8 cellular contexts compared by ENCODE assay signal in genomic region chr12:92034858-92035401, GRCh38.
DNase-seq lines count a peak whose midpoint lies in the region; ATAC-seq lines count a peak whose summit lies in the region.

No MANE protein-coding gene starts in this region.

- DNase-seq in Right ventricle myocardium inferior (ENCODE audit: missing footprints) (no peak), cardiac septum (ENCODE audit: low spot score) (no peak), NCI-H187 treated with DMSO at 0.1 percent for 48 hours (lab: John Stamatoyannopoulos, UW) (peak; percentile 91)
- DNase-seq in activated CD4-positive, alpha-beta T cell treated with anti-CD3 and anti-CD28 coated beads for 36 hours: peak; percentile 55

- intact Hi-C loops in Right ventricle myocardium inferior (cut with DNase I): loop anchor here (5.0 kb wide), 2 partner anchors 107 to 207 kb away; no protein-coding TSS in a partner anchor
- intact Hi-C loops in cardiac septum (cut with DNase I): no loop called here
- intact Hi-C loops in activated CD4-positive, alpha-beta T cell treated with anti-CD3 and anti-CD28 coated beads for 36 hours (cut with DNase I, micrococcal nuclease): loop anchor here in 1 of 2 experiments (5.0 kb wide), 1 partner anchor 107 kb away; no protein-coding TSS in a partner anchor

- H3K4me3 ChIP-seq in duodenal mucosa (ENCODE audit: low read depth in 1 of 2, low read length in 2 of 2): peak overlapping the region; percentile 60 to 80
- H3K4me3 ChIP-seq in mucosa of stomach (ENCODE audit: low read length): peak overlapping the region; percentile 21
- H3K4me3 ChIP-seq in stomach smooth muscle (ENCODE audit: low read length in 2 of 2): peak overlapping the region; percentile 67 to 74

- H3K4me1 ChIP-seq in duodenal mucosa (ENCODE audit: control insufficient read depth in 1 of 2, insufficient read depth in 2 of 2, low read length in 2 of 2): peaks cover 16 to 17% of the 10 kb centered on the region in 2 donors
- peaks cover 35% of the 10 kb centered on the region for H3K4me1 ChIP-seq in mucosa of stomach (ENCODE audit: control insufficient read depth, insufficient read depth, low read length)
- H3K4me1 ChIP-seq in stomach smooth muscle (ENCODE audit: control insufficient read depth, insufficient read depth, low read length): peaks cover 10% of the 10 kb centered on the region

- peaks cover 4% of the 10 kb centered on the region for H3K9me3 Mint-ChIP-seq in activated CD4-positive, alpha-beta T cell treated with anti-CD3 and anti-CD28 coated beads for 36 hours (ENCODE audit: low read depth)

- H3K27ac Mint-ChIP-seq in activated CD4-positive, alpha-beta T cell treated with anti-CD3 and anti-CD28 coated beads for 36 hours: peak overlapping the region; percentile 92

- H3K27ac ChIP-seq in duodenal mucosa (ENCODE audit: low read depth, low read length) (no peak overlapping the region), stomach smooth muscle (ENCODE audit: low read length) (peak overlapping the region; percentile 19)

- H3K9me3 ChIP-seq in duodenal mucosa (ENCODE audit: control insufficient read depth in 1 of 2, low read length in 2 of 2) (no peaks in the 10 kb centered on the region), mucosa of stomach (ENCODE audit: control insufficient read depth, low read length) (no peaks in the 10 kb centered on the region), stomach smooth muscle (ENCODE audit: control insufficient read depth in 2 of 2, low read length in 2 of 2) (no peaks in the 10 kb centered on the region)

- H3K27me3 ChIP-seq in duodenal mucosa (ENCODE audit: control insufficient read depth in 1 of 2, insufficient read depth in 2 of 2, low read length in 2 of 2) (no peaks in the 10 kb centered on the region), mucosa of stomach (ENCODE audit: control insufficient read depth, insufficient read depth, low read length) (no peaks in the 10 kb centered on the region), stomach smooth muscle (ENCODE audit: control insufficient read depth in 1 of 2, insufficient read depth in 2 of 2, low read length in 2 of 2) (no peaks in the 10 kb centered on the region)

- H3K4me1 Mint-ChIP-seq in activated CD4-positive, alpha-beta T cell treated with anti-CD3 and anti-CD28 coated beads for 36 hours: peaks cover 83% of the 10 kb centered on the region

- H3K36me3 Mint-ChIP-seq in activated CD4-positive, alpha-beta T cell treated with anti-CD3 and anti-CD28 coated beads for 36 hours (ENCODE audit: low read depth): peaks cover 10% of the 10 kb centered on the region

- peak overlapping the region; percentile 72 for H3K4me3 Mint-ChIP-seq in activated CD4-positive, alpha-beta T cell treated with anti-CD3 and anti-CD28 coated beads for 36 hours

- H3K27me3 Mint-ChIP-seq in activated CD4-positive, alpha-beta T cell treated with anti-CD3 and anti-CD28 coated beads for 36 hours: no peaks in the 10 kb centered on the region

- peak overlapping the region; percentile 38 to 65 for H3K9ac ChIP-seq in duodenal mucosa (ENCODE audit: low read depth in 1 of 2, low read length in 2 of 2)
- peak overlapping the region; percentile 35 for H3K9ac ChIP-seq in mucosa of stomach (ENCODE audit: low read length)
- peak overlapping the region; percentile 57 to 58 for H3K9ac ChIP-seq in stomach smooth muscle (ENCODE audit: low read length in 2 of 2)

- CTCF ChIA-PET in activated CD4-positive, alpha-beta T cell treated with anti-CD3 and anti-CD28 coated beads for 36 hours (lab: Charles Lee): interaction anchor here (0.6 kb wide), 1 partner anchor 48 kb away, joined by 3 read pairs; no protein-coding TSS in a partner anchor

- H3K36me3 ChIP-seq in duodenal mucosa (ENCODE audit: control insufficient read depth in 1 of 2, insufficient read depth in 2 of 2, low read length in 2 of 2) (no peaks in the 10 kb centered on the region), mucosa of stomach (ENCODE audit: control insufficient read depth, insufficient read depth, low read length) (no peaks in the 10 kb centered on the region), stomach smooth muscle (ENCODE audit: control insufficient read depth in 2 of 2, insufficient read depth in 2 of 2, low read length in 2 of 2) (no peaks in the 10 kb centered on the region)

- POLR2A ChIA-PET in activated CD4-positive, alpha-beta T cell treated with anti-CD3 and anti-CD28 coated beads for 36 hours (lab: Charles Lee): interaction anchor here (0.5 kb wide), 1 partner anchor 99 kb away, joined by 5 read pairs; no protein-coding TSS in a partner anchor

- peak; percentile 52 for ATAC-seq in Right ventricle myocardium inferior
- ATAC-seq in HG02763 (IDR thresholded peaks at IDR 0.05; ENCODE audit: unreplicated experiment): peak; percentile 71
- ATAC-seq in activated CD4-positive, alpha-beta T cell treated with anti-CD3 and anti-CD28 coated beads for 36 hours: peak; percentile 48

Comparison
In these comparisons a context has a peak if more than half of its experiments do, and no peak if none do; other contexts are left out.
1. DNase-seq: peak in NCI-H187 treated with DMSO at 0.1 percent for 48 hours (single experiment) and activated CD4-positive, alpha-beta T cell treated with anti-CD3 and anti-CD28 coated beads for 36 hours (single experiment); none in Right ventricle myocardium inferior (single experiment) and cardiac septum (single experiment).
2. Peak in every context shown above with its lines, with median percentiles within 50 percentile points of each other: ATAC-seq, H3K4me3 ChIP-seq and H3K9ac ChIP-seq.